In the genomic region with DNA sequence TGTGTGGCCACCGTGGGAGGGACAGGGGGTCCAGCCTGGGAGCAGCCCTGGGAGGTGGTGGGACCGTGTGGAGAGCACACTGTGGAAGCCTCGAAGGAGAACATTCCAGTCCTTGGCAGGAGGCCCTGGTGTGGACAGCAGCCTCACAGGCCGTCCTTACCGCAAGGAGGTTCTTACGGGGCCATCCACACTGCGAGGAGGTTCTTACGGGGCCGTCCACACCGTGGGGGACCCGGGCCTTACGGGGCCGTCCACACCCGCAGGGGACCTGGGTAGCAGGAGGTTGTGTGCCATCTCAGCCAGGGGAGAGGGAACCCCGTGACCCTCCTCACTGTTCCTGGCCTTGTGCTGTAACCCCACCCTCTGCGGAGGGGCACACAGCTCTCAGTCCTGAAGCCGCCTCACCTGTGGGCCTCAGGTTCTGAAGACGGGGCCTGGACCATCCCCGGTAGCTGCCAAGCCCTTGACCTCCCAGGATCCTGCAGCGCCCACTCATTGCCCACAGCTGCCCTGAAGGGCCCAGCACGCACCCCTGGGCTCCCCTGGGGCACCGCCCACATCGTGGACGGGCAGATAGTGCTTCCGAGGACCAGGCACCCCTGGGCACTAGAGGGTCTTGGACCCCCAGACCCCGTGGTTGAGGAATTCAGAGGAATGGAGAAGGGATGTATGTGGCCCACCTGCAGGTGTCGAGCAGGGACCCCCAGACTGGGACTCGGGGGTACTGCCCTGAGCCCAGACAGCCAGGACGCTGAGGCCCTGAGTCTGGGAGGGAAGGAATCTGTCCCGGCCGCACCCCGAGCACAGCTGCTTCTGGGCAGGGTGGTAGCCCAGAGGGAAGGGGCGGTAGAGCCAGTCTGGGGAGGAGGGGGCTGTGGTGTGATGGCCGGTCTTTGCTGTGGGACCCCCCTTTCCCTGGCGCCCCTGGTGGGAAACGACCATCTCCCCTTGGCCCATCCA, we compare ENCODE assay signal across 38 cellular contexts. TPM values are rescaled to one million over a fixed set of nuclear protein-coding genes. Genes with fewer than 3 reads are reported as not detected.
"Had no signal": no experiment of that assay in that cellular context is flagged by ENCODE, and none has a peak within 500 bp of the region (broad histone marks: within the 10 kb centered on the region; RNA-seq: fewer than 3 reads in every experiment).

No MANE protein-coding gene starts in this region.

- ATAC-seq: heart left ventricle; naive thymus-derived CD4-positive, alpha-beta T cell; natural killer cell treated with Interleukin-12 subunit alpha and Interleukin-12 subunit beta and Interleukin-15 and Interleukin-18, amount 100 ng/mL, for 72 hours; pancreas; right cardiac atrium; stimulated activated memory B cell treated with anti-CD40 and anti-IgM and Interleukin-4, amounts not matched to agents 10 μg/mL and 1 μg/mL and 100 μg/mL, for 72 hours had no signal

- H3K4me3 ChIP-seq: heart left ventricle, left lung, lower lobe of right lung, pancreas, prostate gland, sigmoid colon, thyroid gland, transverse colon, upper lobe of right lung had no signal

- DNase-seq: heart left ventricle; hypothalamus; immature natural killer cell; kidney; left colon; left lung; mammary epithelial cell; mesendoderm; naive thymus-derived CD4-positive, alpha-beta T cell; nucleus accumbens; posterior cingulate gyrus; retina; right cardiac atrium; sigmoid colon; small intestine; stimulated activated CD4-positive, alpha-beta T cell treated with anti-CD3 and anti-CD28 coated beads, Interleukin-1b, Interleukin-23, amount 100 ng/mL, for 48 hours; stimulated activated CD4-positive, alpha-beta T cell treated with anti-CD3 and anti-CD28 coated beads, Interleukin-2, amount 100 ng/mL, for 48 hours; stimulated activated CD4-positive, alpha-beta T cell treated with anti-CD3 and anti-CD28 coated beads, Interleukin-4, amount 100 ng/mL, for 4 hours; stimulated activated CD8-positive, alpha-beta memory T cell treated with anti-CD3 and anti-CD28 coated beads, Interleukin-4, amount 100 ng/mL, for 48 hours; stimulated activated naive CD4-positive, alpha-beta T cell treated with Interleukin-2 at 50 U/mL for 16 hours; stimulated activated naive CD8-positive, alpha-beta T cell treated with anti-CD3 and anti-CD28 coated beads, Interleukin-15, amount 100 ng/mL, for 72 hours; substantia nigra; thyroid gland; transverse colon had no signal

- FAIRE-seq: islet of Langerhans, kidney, pancreas, small intestine, urothelium cell line had no signal

- H3K36me3 Mint-ChIP-seq: natural killer cell treated with Interleukin-12 subunit alpha and Interleukin-12 subunit beta and Interleukin-15 and Interleukin-18, amount 100 ng/mL, for 72 hours had no signal

- H3K4me1 Mint-ChIP-seq: mesothelial cell of epicardium; naive thymus-derived CD4-positive, alpha-beta T cell; stimulated activated memory B cell treated with anti-CD40 and anti-IgM and Interleukin-4, amounts not matched to agents 10 μg/mL and 1 μg/mL and 100 μg/mL, for 72 hours had no signal

- H3K4me3 Mint-ChIP-seq: immature natural killer cell; mesothelial cell of epicardium; naive thymus-derived CD4-positive, alpha-beta T cell; natural killer cell treated with Interleukin-12 subunit alpha and Interleukin-12 subunit beta and Interleukin-15 and Interleukin-18, amount 100 ng/mL, for 72 hours; stimulated activated memory B cell treated with anti-CD40 and anti-IgM and Interleukin-4, amounts not matched to agents 10 μg/mL and 1 μg/mL and 100 μg/mL, for 72 hours; stimulated activated naive CD8-positive, alpha-beta T cell treated with anti-CD3 and anti-CD28 coated beads, Interleukin-15, amount 100 ng/mL, for 72 hours had no signal

- H3K9me3 Mint-ChIP-seq: immature natural killer cell; mesothelial cell of epicardium; naive thymus-derived CD4-positive, alpha-beta T cell; natural killer cell treated with Interleukin-12 subunit alpha and Interleukin-12 subunit beta and Interleukin-15 and Interleukin-18, amount 100 ng/mL, for 72 hours; stimulated activated memory B cell treated with anti-CD40 and anti-IgM and Interleukin-4, amounts not matched to agents 10 μg/mL and 1 μg/mL and 100 μg/mL, for 72 hours; stimulated activated naive CD8-positive, alpha-beta T cell treated with anti-CD3 and anti-CD28 coated beads, Interleukin-15, amount 100 ng/mL, for 72 hours had no signal

- H3K27me3 Mint-ChIP-seq: naive thymus-derived CD4-positive, alpha-beta T cell; natural killer cell treated with Interleukin-12 subunit alpha and Interleukin-12 subunit beta and Interleukin-15 and Interleukin-18, amount 100 ng/mL, for 72 hours; stimulated activated memory B cell treated with anti-CD40 and anti-IgM and Interleukin-4, amounts not matched to agents 10 μg/mL and 1 μg/mL and 100 μg/mL, for 72 hours; stimulated activated naive CD8-positive, alpha-beta T cell treated with anti-CD3 and anti-CD28 coated beads, Interleukin-15, amount 100 ng/mL, for 72 hours had no signal

- H3K4me1 ChIP-seq: heart left ventricle, left lung, pancreas, prostate gland, sigmoid colon, thyroid gland, transverse colon had no signal

- H3K27ac ChIP-seq: heart left ventricle, left lung, lower lobe of right lung, pancreas, prostate gland, sigmoid colon, thyroid gland, transverse colon, upper lobe of right lung had no signal

- H3K27ac Mint-ChIP-seq: immature natural killer cell; mesothelial cell of epicardium; naive thymus-derived CD4-positive, alpha-beta T cell; natural killer cell treated with Interleukin-12 subunit alpha and Interleukin-12 subunit beta and Interleukin-15 and Interleukin-18, amount 100 ng/mL, for 72 hours; stimulated activated memory B cell treated with anti-CD40 and anti-IgM and Interleukin-4, amounts not matched to agents 10 μg/mL and 1 μg/mL and 100 μg/mL, for 72 hours; stimulated activated naive CD8-positive, alpha-beta T cell treated with anti-CD3 and anti-CD28 coated beads, Interleukin-15, amount 100 ng/mL, for 72 hours had no signal

- H3K36me3 ChIP-seq: transverse colon had no signal

- H3K27me3 ChIP-seq: heart left ventricle, left lung, pancreas, sigmoid colon, thyroid gland, transverse colon, upper lobe of right lung had no signal

- H3K9me3 ChIP-seq: heart left ventricle, left lung, lower lobe of right lung, pancreas, prostate gland, sigmoid colon, thyroid gland, transverse colon, upper lobe of right lung had no signal

RNA-seq across cellular contexts. Expression of a gene that starts 37.3 kb away (rescaled TPM):
- total RNA-seq: heart left ventricle; left colon; mammary epithelial cell; mesothelial cell of epicardium; mononuclear cell; naive thymus-derived CD4-positive, alpha-beta T cell; natural killer cell treated with Interleukin-12 subunit alpha and Interleukin-12 subunit beta and Interleukin-15 and Interleukin-18, amount 100 ng/mL, for 72 hours; osteoblast; pancreas; right cardiac atrium; temporal lobe; transverse colon had no signal
- polyA plus RNA-seq: heart left ventricle; immature natural killer cell; mammary epithelial cell; naive thymus-derived CD4-positive, alpha-beta T cell; neural cell; right cardiac atrium had no signal

RNA-seq across cellular contexts. Expression of a gene that starts 45.5 kb away (rescaled TPM):
- total RNA-seq: heart left ventricle; left lung; liver; mammary epithelial cell; natural killer cell treated with Interleukin-12 subunit alpha and Interleukin-12 subunit beta and Interleukin-15 and Interleukin-18, amount 100 ng/mL, for 72 hours; osteoblast; right cardiac atrium; temporal lobe had no signal
- polyA plus RNA-seq: heart left ventricle; immature natural killer cell; liver; mammary epithelial cell; naive thymus-derived CD4-positive, alpha-beta T cell; neural cell; right cardiac atrium had no signal
